Comparison of ENCODE assay signal across 8 cellular contexts in the genomic region with DNA sequence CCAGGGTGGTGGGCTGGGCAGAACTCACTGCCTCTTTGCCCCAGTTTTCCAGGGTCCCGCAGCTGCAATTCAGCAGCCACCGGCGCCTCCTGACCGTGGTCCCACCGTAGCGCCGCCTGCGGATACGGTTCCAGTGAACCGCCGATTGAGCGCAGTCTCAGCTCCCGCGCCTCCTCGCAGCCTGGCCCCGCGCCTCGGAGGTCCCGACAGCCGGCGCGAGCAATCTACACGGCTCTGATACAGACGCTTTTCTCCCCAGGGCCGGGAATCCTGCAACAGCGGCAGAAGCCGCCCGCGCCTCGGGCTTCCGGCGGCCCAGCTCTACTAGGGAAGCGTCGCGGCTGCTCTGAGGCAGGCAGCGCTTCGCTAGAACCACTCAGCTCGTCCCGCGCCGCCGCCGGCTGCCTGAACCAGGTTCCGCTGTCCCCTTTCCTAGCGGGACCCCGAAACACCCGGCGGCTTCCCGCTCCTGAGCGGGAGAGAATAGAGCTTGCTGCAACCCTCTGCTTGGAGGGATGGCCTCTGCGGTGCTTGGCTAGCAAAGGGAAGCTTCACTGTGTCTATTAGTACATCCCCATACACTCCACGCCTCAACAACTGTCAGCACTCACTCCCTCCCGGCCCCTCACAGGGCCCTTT. TPM values are rescaled to one million over a fixed set of nuclear protein-coding genes. Genes with fewer than 3 reads are reported as not detected.
A peak's percentile ranks its signal among the peaks of the same experiment; 100 is the strongest.
DNase-seq lines count a peak whose midpoint lies in the region; ATAC-seq, FAIRE-seq and TF ChIP-seq lines count a peak whose summit lies in the region.

No MANE protein-coding gene starts in this region.

- H3K9me3 Mint-ChIP-seq in CD8-positive, alpha-beta memory T cell = no peaks in the 10 kb centered on the region
- peaks cover 1% of the 10 kb centered on the region for H3K9me3 Mint-ChIP-seq in endodermal cell
- peaks cover 0 to 1% (median 0%) of the 10 kb centered on the region in 11 donors for H3K9me3 Mint-ChIP-seq in naive thymus-derived CD4-positive, alpha-beta T cell

- H3K36me3 Mint-ChIP-seq in CD8-positive, alpha-beta memory T cell = peaks cover 0 to 3% (median 0%) of the 10 kb centered on the region in 3 donors
- no peaks in the 10 kb centered on the region for H3K36me3 Mint-ChIP-seq in endodermal cell (ENCODE audit: low read depth)
- peaks cover 0 to 1% (median 0%) of the 10 kb centered on the region in 5 donors for H3K36me3 Mint-ChIP-seq in naive thymus-derived CD4-positive, alpha-beta T cell

- peaks cover 7% of the 10 kb centered on the region for H3K4me1 ChIP-seq in CD8-positive, alpha-beta memory T cell (ENCODE audit: insufficient read depth, low read length)
- H3K4me1 ChIP-seq in endodermal cell (ENCODE audit: control insufficient read depth, insufficient read depth, low read length) = no peaks in the 10 kb centered on the region
- peaks cover 0 to 4% of the 10 kb centered on the region in 2 donors for H3K4me1 ChIP-seq in naive thymus-derived CD4-positive, alpha-beta T cell (ENCODE audit: control insufficient read depth in 2 of 2, insufficient read depth in 2 of 2, low read length in 2 of 2)

- peak; percentile 55 for ATAC-seq in naive thymus-derived CD4-positive, alpha-beta T cell
- no peak for ATAC-seq in GM19452 (IDR thresholded peaks at IDR 0.05; ENCODE audit: unreplicated experiment)

- FAIRE-seq in urothelium cell line (lab: Jason Lieb, UNC) (no peak), GM19239 (lab: Jason Lieb, UNC) (no peak)

- no peak for DNase-seq in CD8-positive, alpha-beta memory T cell
- DNase-seq in NCI-H526 (lab: John Stamatoyannopoulos, UW) = peak; percentile 8 to 85
- DNase-seq in endodermal cell = peak; percentile 82
- no peak for DNase-seq in naive thymus-derived CD4-positive, alpha-beta T cell
- DNase-seq in AG08396 (ENCODE audit: low spot score) = no peak
- no peak for DNase-seq in urothelium cell line (ENCODE audit: low spot score)
- no peak for DNase-seq in GM19239 (ENCODE audit: insufficient read length, low spot score)

- no peak for TF ChIP-seq CTCF in endodermal cell (conservative IDR thresholded peaks at IDR 0.05)

- WGBS in endodermal cell (ENCODE audit: insufficient coverage in 1 of 2, insufficient read length in 1 of 2), 2 experiments = 3% methylated on average over 31 to 53 of the region's 53 CpGs

- H3K27ac Mint-ChIP-seq in CD8-positive, alpha-beta memory T cell = peak overlapping the region in 1 of 8 donors; percentile 3
- H3K27ac Mint-ChIP-seq in endodermal cell = no peak overlapping the region
- peak overlapping the region in 1 of 9 donors; percentile 36 for H3K27ac Mint-ChIP-seq in naive thymus-derived CD4-positive, alpha-beta T cell

- no peaks in the 10 kb centered on the region for H3K36me3 ChIP-seq in CD8-positive, alpha-beta memory T cell (ENCODE audit: insufficient read depth, low read length)
- no peaks in the 10 kb centered on the region for H3K36me3 ChIP-seq in endodermal cell (ENCODE audit: control insufficient read depth, insufficient read depth, low read length)
- H3K36me3 ChIP-seq in naive thymus-derived CD4-positive, alpha-beta T cell (ENCODE audit: control insufficient read depth in 2 of 3, insufficient read depth in 3 of 3, low read length in 3 of 3) = no peaks in the 10 kb centered on the region

- no peak overlapping the region for H3K9ac ChIP-seq in endodermal cell (ENCODE audit: extremely low read depth, low read length, poor library complexity, severe bottlenecking)

- H3K27me3 Mint-ChIP-seq in CD8-positive, alpha-beta memory T cell = peaks cover 50 to 66% of the 10 kb centered on the region in 2 donors
- H3K27me3 Mint-ChIP-seq in endodermal cell (ENCODE audit: insufficient read depth) = peaks cover 94% of the 10 kb centered on the region
- peaks cover 54 to 80% (median 55%) of the 10 kb centered on the region in 5 donors for H3K27me3 Mint-ChIP-seq in naive thymus-derived CD4-positive, alpha-beta T cell

- H3K4me3 ChIP-seq in CD8-positive, alpha-beta memory T cell (ENCODE audit: low read length) = no peak overlapping the region
- peak overlapping the region; percentile 62 for H3K4me3 ChIP-seq in endodermal cell (ENCODE audit: low read length)
- no peak overlapping the region for H3K4me3 ChIP-seq in naive thymus-derived CD4-positive, alpha-beta T cell (ENCODE audit: low read length)

- no peaks in the 10 kb centered on the region for H3K9me3 ChIP-seq in CD8-positive, alpha-beta memory T cell (ENCODE audit: low read length)
- H3K9me3 ChIP-seq in endodermal cell (ENCODE audit: control insufficient read depth, low read length) = no peaks in the 10 kb centered on the region
- H3K9me3 ChIP-seq in naive thymus-derived CD4-positive, alpha-beta T cell (ENCODE audit: control insufficient read depth in 2 of 3, low read length in 3 of 3) = no peaks in the 10 kb centered on the region

- H3K27ac ChIP-seq in CD8-positive, alpha-beta memory T cell (ENCODE audit: low read depth, low read length) = no peak overlapping the region
- no peak overlapping the region for H3K27ac ChIP-seq in endodermal cell (ENCODE audit: low read depth, low read length)
- H3K27ac ChIP-seq in naive thymus-derived CD4-positive, alpha-beta T cell (ENCODE audit: low read depth, low read length) = no peak overlapping the region

- H3K27me3 ChIP-seq in CD8-positive, alpha-beta memory T cell (ENCODE audit: insufficient read depth, low read length, poor library complexity, severe bottlenecking) = peaks cover 44% of the 10 kb centered on the region
- peaks cover 100% of the 10 kb centered on the region for H3K27me3 ChIP-seq in endodermal cell (ENCODE audit: control insufficient read depth, insufficient read depth, low read length, poor library complexity, severe bottlenecking)
- H3K27me3 ChIP-seq in naive thymus-derived CD4-positive, alpha-beta T cell (ENCODE audit: control insufficient read depth in 2 of 2, insufficient read depth in 2 of 2, low read length in 2 of 2) = peaks cover 0 to 38% of the 10 kb centered on the region in 2 donors

- H3K4me3 Mint-ChIP-seq in CD8-positive, alpha-beta memory T cell = peak overlapping the region; percentile 15 to 77 (median 65)
- peak overlapping the region; percentile 38 for H3K4me3 Mint-ChIP-seq in endodermal cell
- H3K4me3 Mint-ChIP-seq in naive thymus-derived CD4-positive, alpha-beta T cell = peak overlapping the region; percentile 36 to 85 (median 69)

- CTCF ChIA-PET in CD8-positive, alpha-beta memory T cell (lab: Charles Lee) = interaction anchor here (0.7 to 4.4 kb wide), 3 partner anchors 11 to 26 kb away, joined by 3 to 16 read pairs (median 4); no protein-coding TSS in a partner anchor
- CTCF ChIA-PET in naive thymus-derived CD4-positive, alpha-beta T cell (lab: Charles Lee) = interaction anchor here (1.4 kb wide), 1 partner anchor 14 kb away, joined by 3 read pairs; no protein-coding TSS in a partner anchor

- H3K4me1 Mint-ChIP-seq in CD8-positive, alpha-beta memory T cell = peaks cover 19 to 40% (median 32%) of the 10 kb centered on the region in 3 donors
- peaks cover 18% of the 10 kb centered on the region for H3K4me1 Mint-ChIP-seq in endodermal cell
- peaks cover 12 to 36% (median 24%) of the 10 kb centered on the region in 7 donors for H3K4me1 Mint-ChIP-seq in naive thymus-derived CD4-positive, alpha-beta T cell

- POLR2A ChIA-PET in CD8-positive, alpha-beta memory T cell (lab: Charles Lee) = no interaction called here
- POLR2A ChIA-PET in naive thymus-derived CD4-positive, alpha-beta T cell (lab: Charles Lee) = no interaction called here

- intact Hi-C loops in naive thymus-derived CD4-positive, alpha-beta T cell (cut with micrococcal nuclease) = no loop called here

RNA-seq across cellular contexts. Expression of a gene that starts 3.1 kb away (rescaled TPM):
- not detected for total RNA-seq in CD8-positive, alpha-beta memory T cell
- polyA plus RNA-seq in CD8-positive, alpha-beta memory T cell = not detected
- total RNA-seq in endodermal cell = under 1 TPM; 0.24 to 0.40 TPM
- polyA plus RNA-seq in endodermal cell (2013, experiment 1 of 2) = 0.07 TPM
- polyA plus RNA-seq in endodermal cell (2013, experiment 2 of 2) = not detected
- total RNA-seq in naive thymus-derived CD4-positive, alpha-beta T cell = not detected
- not detected for polyA plus RNA-seq in naive thymus-derived CD4-positive, alpha-beta T cell

RNA-seq across cellular contexts. Expression of a gene that starts 3.2 kb away (rescaled TPM):
- not detected for total RNA-seq in CD8-positive, alpha-beta memory T cell
- polyA plus RNA-seq in CD8-positive, alpha-beta memory T cell = not detected
- under 1 TPM; 0.11 to 0.24 TPM for total RNA-seq in endodermal cell
- 0.21 TPM for polyA plus RNA-seq in endodermal cell (2013, experiment 1 of 2)
- polyA plus RNA-seq in endodermal cell (2013, experiment 2 of 2) = 0.12 TPM
- total RNA-seq in naive thymus-derived CD4-positive, alpha-beta T cell = not detected
- not detected for polyA plus RNA-seq in naive thymus-derived CD4-positive, alpha-beta T cell

RNA-seq across cellular contexts. Expression of a gene that starts 55.9 kb away (rescaled TPM):
- not detected for total RNA-seq in CD8-positive, alpha-beta memory T cell
- polyA plus RNA-seq in CD8-positive, alpha-beta memory T cell = not detected
- not detected for total RNA-seq in endodermal cell
- not detected for polyA plus RNA-seq in endodermal cell (2013, experiment 1 of 2)
- polyA plus RNA-seq in endodermal cell (2013, experiment 2 of 2) = not detected
- total RNA-seq in naive thymus-derived CD4-positive, alpha-beta T cell = not detected
- polyA plus RNA-seq in naive thymus-derived CD4-positive, alpha-beta T cell = not detected

Comparison
In these comparisons a context has a peak if more than half of its experiments do, and no peak if none do; other contexts are left out.
1. DNase-seq: peak in NCI-H526 (2 of 2) and endodermal cell (single experiment); none in CD8-positive, alpha-beta memory T cell (0 of 5), naive thymus-derived CD4-positive, alpha-beta T cell (0 of 9), AG08396 (single experiment), urothelium cell line (single experiment) and GM19239 (single experiment).
2. Peak in every context shown above with its lines, with median percentiles within 50 percentile points of each other: H3K4me3 Mint-ChIP-seq.